ENCODE assay signal across 2 cellular contexts in genomic region chrX:40953369-40953768, GRCh38.
TF ChIP-seq lines count a peak whose summit lies in the region.

No MANE protein-coding gene starts in this region.

TF ChIP-seq in SK-N-SH, 30 proteins besides CTCF, POLR2A, EP300 and RAD21 (continued from another document):
- TF ChIP-seq ZBTB33 (IDR thresholded peaks at IDR 0.05; ENCODE audit: borderline replicate concordance, low read depth) (no peak), SIN3A (IDR thresholded peaks at IDR 0.05; ENCODE audit: borderline replicate concordance, low read depth, low read length) (no peak), JUND (IDR thresholded peaks at IDR 0.05) (no peak), RXRA (IDR thresholded peaks at IDR 0.05; ENCODE audit: borderline replicate concordance, low read depth) (no peak)

TF ChIP-seq in SK-N-SH treated with all-trans-retinoic acid at 6 μM for 48 hours, 23 proteins besides CTCF, POLR2A, EP300 and RAD21 (continued from another document):
- TF ChIP-seq TSHZ2 (CRISPR knock-in tag; IDR thresholded peaks at IDR 0.05): no peak
- TF ChIP-seq ARNTL (CRISPR knock-in tag; IDR thresholded peaks at IDR 0.05; ENCODE audit: borderline replicate concordance, low read depth): no peak
- no peak for TF ChIP-seq ISL1 (CRISPR knock-in tag; IDR thresholded peaks at IDR 0.05)
- TF ChIP-seq PPARA (CRISPR knock-in tag; IDR thresholded peaks at IDR 0.05; ENCODE audit: borderline replicate concordance): no peak
- TF ChIP-seq ESRRG (CRISPR knock-in tag; IDR thresholded peaks at IDR 0.05): no peak
